In genomic region chr1:221263831-221264767, GRCh38 we compare ENCODE assay signal across 1 cellular context.
TF ChIP-seq lines count a peak whose summit lies in the region.

No MANE protein-coding gene starts in this region.

TF ChIP-seq in GM12878, 131 proteins besides CTCF, POLR2A, EP300 and RAD21 (continued from another document):
- no peak for TF ChIP-seq PRDM15 (CRISPR knock-in tag; IDR thresholded peaks at IDR 0.05)
- no peak for TF ChIP-seq TAF1 (IDR thresholded peaks at IDR 0.05; ENCODE audit: borderline replicate concordance, low read depth, low read length)
TF ChIP-seq in GM12878: peak in this region for 2.
